ENCODE assay signal across 24 cellular contexts in genomic region chr15:62432702-62433398, GRCh38. TPM values are rescaled to one million over a fixed set of nuclear protein-coding genes. Genes with fewer than 3 reads are reported as not detected.
DNase-seq lines count a peak whose midpoint lies in the region; ATAC-seq, FAIRE-seq and TF ChIP-seq lines count a peak whose summit lies in the region.
"Had no signal": no experiment of that assay in that cellular context is flagged by ENCODE, and none has a peak within 500 bp of the region (broad histone marks: within the 10 kb centered on the region; RNA-seq: fewer than 3 reads in every experiment).

No MANE protein-coding gene starts in this region.

- ATAC-seq in right cardiac atrium: peak; percentile 82 to 83
- ATAC-seq in HG02981 (IDR thresholded peaks at IDR 0.05; ENCODE audit: unreplicated experiment): no peak
- ATAC-seq: CD8-positive, alpha-beta T cell; T-cell had no signal

- TF ChIP-seq CTCF in AG10803 (conservative IDR thresholded peaks at IDR 0.05; ENCODE audit: low read length): no peak
- no peak for TF ChIP-seq CTCF in ascending aorta (IDR thresholded peaks at IDR 0.05)

- peaks cover 4 to 40% of the 10 kb centered on the region in 2 donors for H3K4me1 ChIP-seq in ascending aorta
- H3K4me1 ChIP-seq in right cardiac atrium (ENCODE audit: control insufficient read depth, insufficient read depth, low read length): peaks cover 1% of the 10 kb centered on the region
- peaks cover 21 to 36% (median 23%) of the 10 kb centered on the region in 3 donors for H3K4me1 ChIP-seq in skeletal muscle tissue (ENCODE audit: control insufficient read depth in 3 of 3, insufficient read depth in 3 of 3, low read length in 3 of 3)

- 50% methylated on average over 5 of the region's 5 CpGs for WGBS in right cardiac atrium

- H3K9ac ChIP-seq in skeletal muscle tissue (ENCODE audit: low read depth in 1 of 3, low read length in 3 of 3): peak overlapping the region in 2 of 3 donors; percentile 25 to 28

- H3K27ac ChIP-seq in ascending aorta: peak overlapping the region; percentile 80 to 84
- peak overlapping the region; percentile 70 for H3K27ac ChIP-seq in right cardiac atrium (ENCODE audit: low read length)
- H3K27ac ChIP-seq in skeletal muscle tissue (ENCODE audit: low read depth, low read length): peak overlapping the region; percentile 91
- H3K27ac ChIP-seq: ovary had no signal

- FAIRE-seq in GM12891 (lab: Jason Lieb, UNC): no peak
- FAIRE-seq: GM19239 had no signal

- H3K36me3 ChIP-seq in ascending aorta: no peaks in the 10 kb centered on the region
- H3K36me3 ChIP-seq in skeletal muscle tissue (ENCODE audit: control insufficient read depth in 3 of 3, insufficient read depth in 3 of 3, low read length in 3 of 3): no peaks in the 10 kb centered on the region
- H3K36me3 ChIP-seq: ovary had no signal

- H3K27me3 ChIP-seq in ascending aorta (no peaks in the 10 kb centered on the region), right cardiac atrium (ENCODE audit: control insufficient read depth, insufficient read depth) (no peaks in the 10 kb centered on the region), skeletal muscle tissue (ENCODE audit: control insufficient read depth in 3 of 3, insufficient read depth in 3 of 3, low read length in 3 of 3) (no peaks in the 10 kb centered on the region)
- H3K27me3 ChIP-seq: ovary had no signal

- intact Hi-C loops in ascending aorta (cut with DNase I): loop anchor here (2.0 to 5.0 kb wide), 2 partner anchors 39 to 42 kb away; partner anchors contain the start of gene TLN2
- intact Hi-C loops in right cardiac atrium (cut with DNase I): no loop called here
- intact Hi-C loops in head of caudate nucleus (cut with DNase I): no loop called here

- H3K9me3 ChIP-seq in ascending aorta (no peaks in the 10 kb centered on the region), right cardiac atrium (ENCODE audit: control insufficient read depth, low read length) (no peaks in the 10 kb centered on the region), skeletal muscle tissue (ENCODE audit: control insufficient read depth in 3 of 3, low read length in 3 of 3) (no peaks in the 10 kb centered on the region)
- H3K9me3 ChIP-seq: ovary had no signal

- no peak overlapping the region for H3K4me3 ChIP-seq in AG10803 (ENCODE audit: low read length)
- no peak overlapping the region for H3K4me3 ChIP-seq in ascending aorta
- no peak overlapping the region for H3K4me3 ChIP-seq in right cardiac atrium (ENCODE audit: low read length)
- H3K4me3 ChIP-seq in skeletal muscle tissue (ENCODE audit: low read length in 3 of 3): no peak overlapping the region
- H3K4me3 ChIP-seq: ovary, smooth muscle cell had no signal

- DNase-seq in AG10803 (ENCODE audit: low read depth) (peak; percentile 77), ascending aorta (ENCODE audit: low spot score in 2 of 2) (peak in 1 of 2 donors; percentile 82), right cardiac atrium (no peak), GM12891 (ENCODE audit: insufficient read length, low spot score) (no peak), head of caudate nucleus (no peak), SW 1271 (lab: John Stamatoyannopoulos, UW) (no peak)
- DNase-seq: ACHN; activated CD4-positive, alpha-beta T cell treated with anti-CD3 and anti-CD28 coated beads, Interleukin-2, amount 10 ng/mL, durations not matched to agents 7 days and 5 days; activated CD8-positive, alpha-beta memory T cell treated with anti-CD3 and anti-CD28 coated beads, Interleukin-2, amount 50 U/mL, for 48 hours; activated gamma-delta T cell treated with Interleukin-2 at 50 U/mL for 16 hours; CD8-positive, alpha-beta T cell; cerebellar nuclear complex; DMS79; effector memory CD4-positive, alpha-beta T cell; H7; NCI-H1694 treated with DMSO at 0.1 percent for 48 hours; NCI-H510A; ovary; stimulated activated CD8-positive, alpha-beta memory T cell treated with anti-CD3 and anti-CD28 coated beads, Interleukin-4, amount 100 ng/mL, for 48 hours; T-cell had no signal

- no peak for TF ChIP-seq POLR2A in GM12891 (IDR thresholded peaks at IDR 0.05; ENCODE audit: low read depth, low read length)

TF ChIP-seq in GM12891, 5 proteins besides CTCF, POLR2A, EP300 and RAD21:
- TF ChIP-seq PAX5 (IDR thresholded peaks at IDR 0.05; ENCODE audit: insufficient read depth, low read length, severe bottlenecking): no peak
- TF ChIP-seq SPI1 (IDR thresholded peaks at IDR 0.05; ENCODE audit: low read depth, low read length): no peak
- TF ChIP-seq TAF1 (IDR thresholded peaks at IDR 0.05; ENCODE audit: low read depth, low read length): no peak
- no peak for TF ChIP-seq POU2F2 (IDR thresholded peaks at IDR 0.05; ENCODE audit: low read depth, low read length)
- TF ChIP-seq POLR2AphosphoS5 (IDR thresholded peaks at IDR 0.05; ENCODE audit: low read depth, low read length): no peak
TF ChIP-seq in GM12891: peak in this region for 0.

RNA-seq across cellular contexts. Expression of gene TLN2, which starts 42.5 kb away (rescaled TPM):
- total RNA-seq in ascending aorta (30.3 TPM), right cardiac atrium (10 to 100 TPM; 17.9 to 33.0 (median 31.4) TPM), skeletal muscle tissue (89.2 TPM)
- polyA plus RNA-seq in right cardiac atrium: 8.5 TPM
- 0.27 TPM for polyA plus RNA-seq in GM12891 (2012; ENCODE audit: low read depth, missing spikeins)
